18 cellular contexts compared by ENCODE assay signal in genomic region chr6:121652223-121652622, GRCh38.
A peak's percentile ranks its signal among the peaks of the same experiment; 100 is the strongest.
DNase-seq lines count a peak whose midpoint lies in the region; ATAC-seq and TF ChIP-seq lines count a peak whose summit lies in the region.
"Had no signal": no experiment of that assay in that cellular context is flagged by ENCODE, and none has a peak within 500 bp of the region (broad histone marks: within the 10 kb centered on the region; RNA-seq: fewer than 3 reads in every experiment).

No MANE protein-coding gene starts in this region.

- no peak overlapping the region for H3K18ac ChIP-seq in mesenchymal stem cell (ENCODE audit: low read depth in 1 of 2, low read length in 2 of 2)

- no peak overlapping the region for H3K4me3 ChIP-seq in mesenchymal stem cell (ENCODE audit: insufficient read depth in 1 of 2, low read depth in 1 of 2, low read length in 2 of 2)
- H3K4me3 ChIP-seq: lung had no signal

- no peaks in the 10 kb centered on the region for H3K9me3 ChIP-seq in mesenchymal stem cell (ENCODE audit: control insufficient read depth, low read length)

- H3K4ac ChIP-seq in mesenchymal stem cell (ENCODE audit: low read depth in 1 of 2, low read length in 2 of 2), result no peak overlapping the region

- H3K27ac Mint-ChIP-seq in stimulated activated naive CD8-positive, alpha-beta T cell treated with anti-CD3 and anti-CD28 coated beads, Interleukin-15, Interleukin-2, amounts not matched to agents 100 ng/mL and 50 ng/mL, for 24 hours, result no peak overlapping the region
- peak overlapping the region; percentile 38 for H3K27ac Mint-ChIP-seq in activated CD8-positive, alpha-beta T cell treated with anti-CD3 and anti-CD28 coated beads for 36 hours
- H3K27ac Mint-ChIP-seq: B cell, type B pancreatic cell had no signal

- intact Hi-C loops in activated CD8-positive, alpha-beta T cell treated with anti-CD3 and anti-CD28 coated beads for 36 hours (cut with micrococcal nuclease), result no loop called here

- no peak overlapping the region for H3K23ac ChIP-seq in mesenchymal stem cell (ENCODE audit: low read length in 2 of 2)

- H2AFZ ChIP-seq in mesenchymal stem cell (ENCODE audit: low read depth, low read length), result no peak overlapping the region

- no peaks in the 10 kb centered on the region for H3K79me1 ChIP-seq in mesenchymal stem cell (replicated peaks; ENCODE audit: low read length, poor library complexity, severe bottlenecking)

- no peak overlapping the region for H2BK5ac ChIP-seq in mesenchymal stem cell (ENCODE audit: low read depth, low read length, poor library complexity, severe bottlenecking)

- H3K4me2 ChIP-seq in mesenchymal stem cell (ENCODE audit: low read length, poor library complexity, severe bottlenecking), result no peak overlapping the region

- peak overlapping the region; percentile 65 for H3K9ac ChIP-seq in mesenchymal stem cell (ENCODE audit: low read length)

- ATAC-seq in stimulated activated naive CD8-positive, alpha-beta T cell treated with anti-CD3 and anti-CD28 coated beads, Interleukin-15, Interleukin-2, amounts not matched to agents 100 U/mL and 50 U/mL, for 24 hours, result no peak
- no peak for ATAC-seq in activated CD8-positive, alpha-beta T cell treated with anti-CD3 and anti-CD28 coated beads for 36 hours
- ATAC-seq in HG03520 (IDR thresholded peaks at IDR 0.05; ENCODE audit: unreplicated experiment) (no peak), HG03457 (IDR thresholded peaks at IDR 0.05; ENCODE audit: unreplicated experiment) (no peak)

- no peak overlapping the region for H2BK120ac ChIP-seq in mesenchymal stem cell (ENCODE audit: low read depth, low read length)

- no peak overlapping the region for H2BK12ac ChIP-seq in mesenchymal stem cell (ENCODE audit: low read length in 2 of 2)

- H3K4me3 Mint-ChIP-seq in stimulated activated naive CD8-positive, alpha-beta T cell treated with anti-CD3 and anti-CD28 coated beads, Interleukin-15, Interleukin-2, amounts not matched to agents 100 ng/mL and 50 ng/mL, for 24 hours, result peak overlapping the region; percentile 21
- H3K4me3 Mint-ChIP-seq in activated CD8-positive, alpha-beta T cell treated with anti-CD3 and anti-CD28 coated beads for 36 hours, result no peak overlapping the region
- H3K4me3 Mint-ChIP-seq: B cell, type B pancreatic cell had no signal

- CTCF ChIA-PET in activated CD8-positive, alpha-beta T cell treated with anti-CD3 and anti-CD28 coated beads for 36 hours (lab: Charles Lee), result no interaction called here

- no peaks in the 10 kb centered on the region for H3K36me3 Mint-ChIP-seq in stimulated activated naive CD8-positive, alpha-beta T cell treated with anti-CD3 and anti-CD28 coated beads, Interleukin-15, Interleukin-2, amounts not matched to agents 100 ng/mL and 50 ng/mL, for 24 hours (ENCODE audit: low read depth)
- no peaks in the 10 kb centered on the region for H3K36me3 Mint-ChIP-seq in activated CD8-positive, alpha-beta T cell treated with anti-CD3 and anti-CD28 coated beads for 36 hours (ENCODE audit: low read depth)
- H3K36me3 Mint-ChIP-seq: type B pancreatic cell had no signal

- no peaks in the 10 kb centered on the region for H3K36me3 ChIP-seq in mesenchymal stem cell (ENCODE audit: control insufficient read depth in 1 of 2, insufficient read depth in 2 of 2, low read depth in 1 of 2, low read length in 2 of 2)

- H3K4me1 Mint-ChIP-seq in stimulated activated naive CD8-positive, alpha-beta T cell treated with anti-CD3 and anti-CD28 coated beads, Interleukin-15, Interleukin-2, amounts not matched to agents 100 ng/mL and 50 ng/mL, for 24 hours (ENCODE audit: low read depth), result peaks cover 38% of the 10 kb centered on the region
- peaks cover 37% of the 10 kb centered on the region for H3K4me1 Mint-ChIP-seq in activated CD8-positive, alpha-beta T cell treated with anti-CD3 and anti-CD28 coated beads for 36 hours (ENCODE audit: low read depth)
- H3K4me1 Mint-ChIP-seq: B cell had no signal

- no peak overlapping the region for H3K14ac ChIP-seq in mesenchymal stem cell (ENCODE audit: low read length in 2 of 2)

- POLR2A ChIA-PET in activated CD8-positive, alpha-beta T cell treated with anti-CD3 and anti-CD28 coated beads for 36 hours (lab: Charles Lee), result no interaction called here

- no peak for DNase-seq in stimulated activated naive CD8-positive, alpha-beta T cell treated with anti-CD3 and anti-CD28 coated beads, Interleukin-15, Interleukin-2, amounts not matched to agents 100 U/mL and 50 U/mL, for 24 hours
- no peak for DNase-seq in activated CD8-positive, alpha-beta T cell treated with anti-CD3 and anti-CD28 coated beads for 36 hours
- DNase-seq in mesenchymal stem cell (peak; percentile 56), NCI-H1436 treated with DMSO at 0.1 percent for 48 hours (lab: John Stamatoyannopoulos, UW) (no peak)
- no peak for DNase-seq in stimulated activated CD4-positive, alpha-beta T cell treated with anti-CD3 and anti-CD28 coated beads, Interleukin-4, amount 100 ng/mL, for 1 hour
- DNase-seq: aorta; DMS153; NCI-H1105 treated with DMSO at 0.1 percent for 48 hours; NCI-H2171; right cardiac atrium; stimulated activated CD4-positive, alpha-beta T cell treated with anti-CD3 and anti-CD28 coated beads, Interleukin-4, amount 100 ng/mL, for 24 hours; T1000 had no signal

- WGBS in mesenchymal stem cell, result 0% methylated on average over 2 of the region's 5 CpGs

- no peak overlapping the region for H2BK15ac ChIP-seq in mesenchymal stem cell (ENCODE audit: low read depth, poor library complexity, severe bottlenecking)

- H3K4me1 ChIP-seq in mesenchymal stem cell (ENCODE audit: control insufficient read depth, insufficient read depth, low read depth, low read length), result no peaks in the 10 kb centered on the region

- no peak overlapping the region for H2AK5ac ChIP-seq in mesenchymal stem cell (ENCODE audit: low read length, severe bottlenecking)

- no peak overlapping the region for H4K8ac ChIP-seq in mesenchymal stem cell (ENCODE audit: low read length)

- no peak for TF ChIP-seq CTCF in activated CD8-positive, alpha-beta T cell treated with anti-CD3 and anti-CD28 coated beads for 36 hours (IDR thresholded peaks at IDR 0.05)

- no peak overlapping the region for H4K91ac ChIP-seq in mesenchymal stem cell (ENCODE audit: low read length)

- no peaks in the 10 kb centered on the region for H3K27me3 Mint-ChIP-seq in stimulated activated naive CD8-positive, alpha-beta T cell treated with anti-CD3 and anti-CD28 coated beads, Interleukin-15, Interleukin-2, amounts not matched to agents 100 ng/mL and 50 ng/mL, for 24 hours
- H3K27me3 Mint-ChIP-seq in activated CD8-positive, alpha-beta T cell treated with anti-CD3 and anti-CD28 coated beads for 36 hours, result no peaks in the 10 kb centered on the region
- H3K27me3 Mint-ChIP-seq: B cell, type B pancreatic cell had no signal

- no peaks in the 10 kb centered on the region for H3K27me3 ChIP-seq in mesenchymal stem cell (ENCODE audit: control insufficient read depth in 1 of 2, insufficient read depth in 1 of 2, low read length in 2 of 2)

- H3K9me3 Mint-ChIP-seq in stimulated activated naive CD8-positive, alpha-beta T cell treated with anti-CD3 and anti-CD28 coated beads, Interleukin-15, Interleukin-2, amounts not matched to agents 100 ng/mL and 50 ng/mL, for 24 hours, result no peaks in the 10 kb centered on the region
- no peaks in the 10 kb centered on the region for H3K9me3 Mint-ChIP-seq in activated CD8-positive, alpha-beta T cell treated with anti-CD3 and anti-CD28 coated beads for 36 hours
- H3K9me3 Mint-ChIP-seq: type B pancreatic cell had no signal

- no peak overlapping the region for H3K27ac ChIP-seq in mesenchymal stem cell (ENCODE audit: low read length, poor library complexity, severe bottlenecking)
